ENCODE assay signal across 8 cellular contexts in genomic region chr6:31308050-31308844, GRCh38. TPM values are rescaled to one million over a fixed set of nuclear protein-coding genes. Genes with fewer than 3 reads are reported as not detected.
DNase-seq lines count a peak whose midpoint lies in the region; ATAC-seq and TF ChIP-seq lines count a peak whose summit lies in the region.

No MANE protein-coding gene starts in this region.

- peaks cover 0 to 13% of the 10 kb centered on the region in 2 donors for H3K27me3 ChIP-seq in Peyer's patch
- H3K27me3 ChIP-seq in left lung: peaks cover 24 to 31% of the 10 kb centered on the region in 2 donors

- H3K4me3 ChIP-seq in Peyer's patch (peak overlapping the region; percentile 46 to 54 (median 51)), left lung (peak overlapping the region; percentile 22 to 54)

- H3K4me1 ChIP-seq in Peyer's patch: peaks cover 0 to 13% (median 0%) of the 10 kb centered on the region in 4 donors
- H3K4me1 ChIP-seq in left lung: peaks cover 2 to 12% of the 10 kb centered on the region in 2 donors

- no peak for TF ChIP-seq POLR2A in Peyer's patch (IDR thresholded peaks at IDR 0.05)

- peak overlapping the region in 2 of 4 donors; percentile 28 to 42 for H3K27ac ChIP-seq in Peyer's patch
- H3K27ac ChIP-seq in left lung: peak overlapping the region in 1 of 2 donors; percentile 33

- TF ChIP-seq CTCF in Peyer's patch (IDR thresholded peaks at IDR 0.05) (no peak), left lung (IDR thresholded peaks at IDR 0.05) (no peak)

- no peaks in the 10 kb centered on the region for H3K9me3 Mint-ChIP-seq in activated naive CD4-positive, alpha-beta T cell treated with anti-CD3 and anti-CD28 coated beads, Interleukin-2, amount 50 U/mL, for 72 hours

- peaks cover 0 to 5% of the 10 kb centered on the region in 2 donors for H3K36me3 Mint-ChIP-seq in activated naive CD4-positive, alpha-beta T cell treated with anti-CD3 and anti-CD28 coated beads, Interleukin-2, amount 50 U/mL, for 72 hours

- ATAC-seq in activated naive CD4-positive, alpha-beta T cell treated with anti-CD3 and anti-CD28 coated beads, Interleukin-2, amount 50 U/mL, for 72 hours: peak; percentile 79 to 81
- ATAC-seq in left lung (peak; percentile 97), GM21526 (IDR thresholded peaks at IDR 0.05; ENCODE audit: low FRiP score, unreplicated experiment) (no peak), HG02852 (IDR thresholded peaks at IDR 0.05; ENCODE audit: unreplicated experiment) (no peak)

- DNase-seq in DMS153 (lab: John Stamatoyannopoulos, UW) (peak; percentile 94), Peyer's patch (peak; percentile 69 to 91 (median 73)), left lung (peak; percentile 65 to 90), KBM-7 (no peak)
- peak; percentile 54 to 72 for DNase-seq in activated naive CD4-positive, alpha-beta T cell treated with anti-CD3 and anti-CD28 coated beads, Interleukin-2, amount 50 U/mL, for 72 hours (ENCODE audit: low spot score in 2 of 2)
- peak; percentile 44 to 55 for DNase-seq in stimulated activated CD8-positive, alpha-beta memory T cell treated with anti-CD3 and anti-CD28 coated beads, Interleukin-2, amount 100 ng/mL, for 1 hour (ENCODE audit: low read depth in 2 of 2)

- H3K9me3 ChIP-seq in Peyer's patch (no peaks in the 10 kb centered on the region), left lung (no peaks in the 10 kb centered on the region)

- intact Hi-C loops in left lung (cut with DNase I): no loop called here

- H3K36me3 ChIP-seq in Peyer's patch: no peaks in the 10 kb centered on the region
- no peaks in the 10 kb centered on the region for H3K36me3 ChIP-seq in left lung

- peak overlapping the region in 1 of 2 donors; percentile 68 for H3K27ac Mint-ChIP-seq in activated naive CD4-positive, alpha-beta T cell treated with anti-CD3 and anti-CD28 coated beads, Interleukin-2, amount 50 U/mL, for 72 hours

- in situ Hi-C loops in KBM-7 (cut with MboI; ENCODE audit: low pct_unique_long_range_greater_than_20kb, low sequenced_read_pairs): no loop called here

RNA-seq across cellular contexts. Expression of gene HLA-C, which starts 36.4 kb away (rescaled TPM):
- total RNA-seq in Peyer's patch (1,000 to 10,000 TPM in 2 of 4 donors, 100 to 1,000 TPM in 2; 144 to 1,614 (median 839) TPM), left lung (1,000 to 10,000 TPM in 1 of 2 donors, 100 to 1,000 TPM in 1; 780 to 1,825 TPM)
- 1,000 to 10,000 TPM in 1 of 2 donors, 100 to 1,000 TPM in 1; 501 to 2,234 TPM for total RNA-seq in activated naive CD4-positive, alpha-beta T cell treated with anti-CD3 and anti-CD28 coated beads, Interleukin-2, amount 50 U/mL, for 72 hours

RNA-seq across cellular contexts. Expression of gene HLA-B, which starts 48.7 kb away (rescaled TPM):
- total RNA-seq in Peyer's patch (1,000 to 10,000 TPM in 3 of 4 donors, 100 to 1,000 TPM in 1; 835 to 3,384 (median 2,517) TPM), left lung (1,000 to 10,000 TPM; 2,303 to 2,503 TPM)
- total RNA-seq in activated naive CD4-positive, alpha-beta T cell treated with anti-CD3 and anti-CD28 coated beads, Interleukin-2, amount 50 U/mL, for 72 hours: 1,000 to 10,000 TPM; 2,668 to 4,981 TPM

Comparison
In these comparisons a context has a peak if more than half of its experiments do, and no peak if none do; other contexts are left out.
1. ATAC-seq: peak in activated naive CD4-positive, alpha-beta T cell treated with anti-CD3 and anti-CD28 coated beads, Interleukin-2, amount 50 U/mL, for 72 hours (2 of 2) and left lung (single experiment); none in GM21526 (single experiment) and HG02852 (single experiment).